In genomic region chr14:63864819-63865218, GRCh38 we compare ENCODE assay signal across 8 cellular contexts. TPM values are rescaled to one million over a fixed set of nuclear protein-coding genes. Genes with fewer than 3 reads are reported as not detected.
DNase-seq lines count a peak whose midpoint lies in the region; ATAC-seq and TF ChIP-seq lines count a peak whose summit lies in the region.
"Not testable (repeated sequence)": the region's sequence is repeated elsewhere in the genome, so short reads cannot be mapped to it uniquely, and the experiment has no call there.

No MANE protein-coding gene starts in this region.

- H3K36me3 ChIP-seq in DOHH2 (ENCODE audit: control insufficient read depth, low read length) = peaks cover 28% of the 10 kb centered on the region
- not testable (repeated sequence) for H3K36me3 ChIP-seq in PC-3 (ENCODE audit: low read depth, low read length); esophagus muscularis mucosa; suprapubic skin

- TSS peak; percentile 84 for BruUV-seq in PC-3 (replicated peaks; lab: Mats Ljungman, UMichigan)

- TF ChIP-seq EP300 in esophagus muscularis mucosa (IDR thresholded peaks at IDR 0.05); suprapubic skin (IDR thresholded peaks at IDR 0.05): not testable (repeated sequence)

- not testable (repeated sequence) for H3K9me3 ChIP-seq in DOHH2 (ENCODE audit: control insufficient read depth, insufficient read depth, low read length); PC-3 (ENCODE audit: low read length); esophagus muscularis mucosa; suprapubic skin

- not testable (repeated sequence) for DNase-seq in PC-3; activated naive CD4-positive, alpha-beta T cell treated with anti-CD3 and anti-CD28 coated beads, Interleukin-2, amount 50 U/mL, for 72 hours (ENCODE audit: low spot score in 2 of 2); esophagus muscularis mucosa (ENCODE audit: extremely low spot score); naive B cell; suprapubic skin (ENCODE audit: low spot score in 2 of 2)

- not testable (repeated sequence) for H3K9me2 ChIP-seq in DOHH2 (replicated peaks; ENCODE audit: control insufficient read depth, low read length); PC-3 (replicated peaks; ENCODE audit: low read length)

- CTCF ChIA-PET in PC-3 (lab: Charles Lee) = interaction anchor here (0.6 to 1.5 kb wide), 5 partner anchors 12 to 439 kb away, joined by 3 to 4 read pairs (median 4); partner anchors contain the start of gene SYNE2

- H3K9me3 Mint-ChIP-seq in activated naive CD4-positive, alpha-beta T cell treated with anti-CD3 and anti-CD28 coated beads, Interleukin-2, amount 50 U/mL, for 72 hours; naive B cell: not testable (repeated sequence)

- H3K27me3 ChIP-seq in DOHH2 (ENCODE audit: control insufficient read depth, low read length); PC-3 (ENCODE audit: low read length); esophagus muscularis mucosa; suprapubic skin: not testable (repeated sequence)

- H2AFZ ChIP-seq in PC-3 (ENCODE audit: low read length) = peak overlapping the region; percentile 79

- ATAC-seq in GM21515 (IDR thresholded peaks at IDR 0.05; ENCODE audit: unreplicated experiment) = peak; percentile 41
- ATAC-seq in HG03108 (IDR thresholded peaks at IDR 0.05; ENCODE audit: unreplicated experiment) = peak; percentile 27
- ATAC-seq in PC-3 = peak; percentile 52
- peak; percentile 76 to 78 for ATAC-seq in activated naive CD4-positive, alpha-beta T cell treated with anti-CD3 and anti-CD28 coated beads, Interleukin-2, amount 50 U/mL, for 72 hours
- ATAC-seq in naive B cell (ENCODE audit: low read depth in 2 of 2) = peak; percentile 32 to 34

- H3F3A ChIP-seq in DOHH2 (ENCODE audit: control insufficient read depth, insufficient read depth) = peaks cover 79% of the 10 kb centered on the region
- H3F3A ChIP-seq in PC-3 (ENCODE audit: low read length, unreplicated experiment) = not testable (repeated sequence)

- peak overlapping the region; percentile 58; the same call in 1 of the 2 replicates for H3K9ac ChIP-seq in PC-3 (ENCODE audit: low read length)

- H3K27me3 Mint-ChIP-seq in naive B cell = not testable (repeated sequence)

- H3K4me3 Mint-ChIP-seq in naive B cell = peak overlapping the region in 6 of 8 donors; percentile 47 to 80 (median 63)

- TF ChIP-seq CTCF in DOHH2 (IDR thresholded peaks at IDR 0.05; ENCODE audit: low read depth, low read length, poor library complexity, severe bottlenecking); PC-3 (conservative IDR thresholded peaks at IDR 0.05; ENCODE audit: low read depth, low read length); esophagus muscularis mucosa (IDR thresholded peaks at IDR 0.05); suprapubic skin (IDR thresholded peaks at IDR 0.05): not testable (repeated sequence)

- POLR2A ChIA-PET in PC-3 (lab: Charles Lee; ENCODE audit: unreplicated experiment) = not testable (repeated sequence)

- TF ChIP-seq POLR2A in esophagus muscularis mucosa (IDR thresholded peaks at IDR 0.05; ENCODE audit: low read depth); suprapubic skin (IDR thresholded peaks at IDR 0.05): not testable (repeated sequence)

- H3K27ac ChIP-seq in DOHH2 (ENCODE audit: low read depth, low read length) (peak overlapping the region; percentile 99), PC-3 (ENCODE audit: low read length) (peak overlapping the region; percentile 63), esophagus muscularis mucosa (replicated peaks in 1 of 4) (peak overlapping the region in 2 of 4 donors; percentile 11 to 30), suprapubic skin (peak overlapping the region; percentile 88)

- peaks cover 84% of the 10 kb centered on the region for H3K79me2 ChIP-seq in DOHH2 (ENCODE audit: control insufficient read depth, low read length)
- not testable (repeated sequence) for H3K79me2 ChIP-seq in PC-3 (ENCODE audit: low read length)

- H3K4me1 Mint-ChIP-seq in naive B cell = peaks cover 23 to 55% (median 53%) of the 10 kb centered on the region in 3 donors

- H3K4me2 ChIP-seq in DOHH2 (ENCODE audit: low read length) = peak overlapping the region; percentile 93
- peak overlapping the region; percentile 98 for H3K4me2 ChIP-seq in PC-3 (ENCODE audit: low read length)

- not testable (repeated sequence) for H4K20me1 ChIP-seq in DOHH2 (ENCODE audit: control insufficient read depth, insufficient read depth, low read depth, low read length); PC-3 (ENCODE audit: low read length)

- H3K4me1 ChIP-seq in DOHH2 (ENCODE audit: control insufficient read depth, low read length) (peaks cover 94% of the 10 kb centered on the region), PC-3 (ENCODE audit: insufficient read depth, low read length) (peaks cover 19% of the 10 kb centered on the region), esophagus muscularis mucosa (peaks cover 18 to 37% (median 31%) of the 10 kb centered on the region in 4 donors), suprapubic skin (peaks cover 77% of the 10 kb centered on the region)

- not testable (repeated sequence) for H3K36me3 Mint-ChIP-seq in activated naive CD4-positive, alpha-beta T cell treated with anti-CD3 and anti-CD28 coated beads, Interleukin-2, amount 50 U/mL, for 72 hours; naive B cell

- H3K4me3 ChIP-seq in DOHH2 (ENCODE audit: low read length) = peak overlapping the region; percentile 71
- peak overlapping the region; percentile 71 for H3K4me3 ChIP-seq in PC-3 (ENCODE audit: low read length)
- peak overlapping the region in 3 of 4 donors; percentile 5 to 24 (median 11) for H3K4me3 ChIP-seq in esophagus muscularis mucosa
- H3K4me3 ChIP-seq in suprapubic skin = peak overlapping the region; percentile 17

- WGBS in esophagus muscularis mucosa = 11% methylated on average over 1 of the region's 2 CpGs
- 8% methylated on average over 1 of the region's 2 CpGs for WGBS in suprapubic skin

- intact Hi-C loops in PC-3 (cut with micrococcal nuclease) = loop anchor here (1.0 kb wide), 1 partner anchor 12 kb away; the partner anchor contains the start of gene SYNE2
- intact Hi-C loops in esophagus muscularis mucosa (cut with DNase I) = not testable (repeated sequence)

- H3K27ac Mint-ChIP-seq in activated naive CD4-positive, alpha-beta T cell treated with anti-CD3 and anti-CD28 coated beads, Interleukin-2, amount 50 U/mL, for 72 hours = peak overlapping the region; percentile 99
- H3K27ac Mint-ChIP-seq in naive B cell = peak overlapping the region in 4 of 6 donors; percentile 30 to 79 (median 48)

RNA-seq across cellular contexts. Expression of gene SYNE2, which starts 12.0 kb away (rescaled TPM):
- total RNA-seq in PC-3 (2014; rRNA removed) (16.0 and 20.7 TPM in 2 replicates), esophagus muscularis mucosa (100 to 1,000 TPM in 2 of 4 donors, 10 to 100 TPM in 2; 92.4 to 165 (median 98.3) TPM), suprapubic skin (100 to 1,000 TPM; 234 to 658 (median 244) TPM)
- 10 to 100 TPM; 39.4 to 41.0 TPM for total RNA-seq in activated naive CD4-positive, alpha-beta T cell treated with anti-CD3 and anti-CD28 coated beads, Interleukin-2, amount 50 U/mL, for 72 hours
- polyA plus RNA-seq in naive B cell (ENCODE audit: low read depth in 6 of 6) = 10 to 100 TPM; 12.0 to 24.8 (median 19.0) TPM

Comparison
In these comparisons a context has a peak if more than half of its experiments do, and no peak if none do; other contexts are left out.
1. H3K4me3 ChIP-seq: peak in every context shown above with its lines; median percentile 71 in DOHH2; 71 in PC-3; 17 in suprapubic skin; 11 in esophagus muscularis mucosa.
2. ATAC-seq: peak in every context shown above with its lines; median percentile 77 in activated naive CD4-positive, alpha-beta T cell treated with anti-CD3 and anti-CD28 coated beads, Interleukin-2, amount 50 U/mL, for 72 hours; 52 in PC-3; 41 in GM21515; 33 in naive B cell; 27 in HG03108.